8 cellular contexts compared by ENCODE assay signal in genomic region chr14:99603965-99604765, GRCh38. TPM values are rescaled to one million over a fixed set of nuclear protein-coding genes. Genes with fewer than 3 reads are reported as not detected.
DNase-seq lines count a peak whose midpoint lies in the region; ATAC-seq and TF ChIP-seq lines count a peak whose summit lies in the region.

CCDC85C (minus strand) TSS chr14:99604207; CDS start chr14:99603959, 248 bp downstream.

- TF ChIP-seq POLR2A in IMR-90 (IDR thresholded peaks at IDR 0.05; ENCODE audit: low read depth, low read length): no peak

- H3K9me3 ChIP-seq in IMR-90 (ENCODE audit: control insufficient read depth, insufficient read depth, low read length) (no peaks in the 10 kb centered on the region), esophagus (ENCODE audit: control insufficient read depth in 2 of 2, insufficient read depth in 1 of 2, low read depth in 1 of 2, low read length in 1 of 2) (no peaks in the 10 kb centered on the region)

- H2AFZ ChIP-seq in IMR-90 (replicated peaks; ENCODE audit: low read length, poor library complexity): peak within 1 kb of the TSS; percentile 95

- peaks cover 24% of the 10 kb centered on the region for H3K4me1 Mint-ChIP-seq in Calu3 (ENCODE audit: low read depth, unreplicated experiment)
- H3K4me1 Mint-ChIP-seq in activated T-cell treated with anti-CD3 and anti-CD28 coated beads, Interleukin-2, amount 50 U/mL, for 4 hours (ENCODE audit: low read depth): peaks cover 24% of the 10 kb centered on the region

- TF ChIP-seq CTCF in Calu3 (IDR thresholded peaks at IDR 0.05; ENCODE audit: unreplicated experiment): no peak
- no peak for TF ChIP-seq CTCF in IMR-90 (conservative IDR thresholded peaks at IDR 0.05; ENCODE audit: low read depth, low read length)

- H4K20me1 ChIP-seq in IMR-90 (ENCODE audit: insufficient read depth, low read length): peaks cover 34% of the 10 kb centered on the region

- peak within 1 kb of the TSS; percentile 83 for H2BK5ac ChIP-seq in IMR-90 (ENCODE audit: low read depth, low read length, poor library complexity, severe bottlenecking)

- H3K4ac ChIP-seq in IMR-90 (ENCODE audit: low read depth, low read length): peak within 1 kb of the TSS; percentile 76

- peak within 1 kb of the TSS; percentile 51; the same call in 1 of the 2 replicates for H3K56ac ChIP-seq in IMR-90 (ENCODE audit: extremely low read depth, insufficient read depth, low read length)

- peak within 1 kb of the TSS; percentile 44; the same call in 1 of the 2 replicates for H4K5ac ChIP-seq in IMR-90 (ENCODE audit: low read depth, low read length)

- peak within 1 kb of the TSS; percentile 72; the same call in 1 of the 2 replicates for H2AK5ac ChIP-seq in IMR-90 (ENCODE audit: low read depth, low read length)

- H3K79me1 ChIP-seq in IMR-90 (ENCODE audit: low read depth in 1 of 2, low read length in 2 of 2): peaks cover 16 to 56% of the 10 kb centered on the region in 2 experiments; a peak in 3 of 4 replicates

- no peaks in the 10 kb centered on the region for H3K27me3 Mint-ChIP-seq in Calu3 (ENCODE audit: unreplicated experiment)
- no peaks in the 10 kb centered on the region for H3K27me3 Mint-ChIP-seq in activated T-cell treated with anti-CD3 and anti-CD28 coated beads, Interleukin-2, amount 50 U/mL, for 4 hours (ENCODE audit: low read depth)

- peak within 1 kb of the TSS; percentile 69 for H3K4me3 ChIP-seq in IMR-90 (ENCODE audit: insufficient read depth, low read depth, low read length)
- peak within 1 kb of the TSS; percentile 69 for H3K4me3 ChIP-seq in esophagus (ENCODE audit: low read depth in 1 of 2, low read length in 2 of 2)

- H3K27ac ChIP-seq in IMR-90 (ENCODE audit: insufficient read depth, low read length) (peak within 1 kb of the TSS; percentile 83), esophagus (ENCODE audit: low read depth in 2 of 2, low read length in 1 of 2) (peak within 1 kb of the TSS; percentile 92 to 96)

- H3K23ac ChIP-seq in IMR-90 (ENCODE audit: low read depth, low read length): peak within 1 kb of the TSS; percentile 86

- dilution Hi-C loops in IMR-90 (cut with HindIII; ENCODE audit: low sequenced_read_pairs, unreplicated experiment): no loop called here

- H3K4me2 ChIP-seq in IMR-90 (ENCODE audit: low read depth, low read length): peak within 1 kb of the TSS; percentile 89

- CTCF ChIA-PET in Calu3 (lab: Charles Lee) (interaction anchor here (1.1 to 1.4 kb wide), 3 partner anchors 24 to 41 kb away, joined by 3 to 5 read pairs (median 3); no protein-coding TSS in a partner anchor), IMR-90 (lab: Yijun Ruan, JAX) (interaction anchor here (1.3 to 1.4 kb wide), 2 partner anchors 28 to 153 kb away, joined by 3 read pairs; no protein-coding TSS in a partner anchor)

- peak within 1 kb of the TSS; percentile 24; the same call in 1 of the 2 replicates for H3K18ac ChIP-seq in IMR-90 (ENCODE audit: low read depth, low read length)

- H2AK9ac ChIP-seq in IMR-90 (replicated peaks; ENCODE audit: low read depth, low read length, poor library complexity): peak within 1 kb of the TSS; percentile 94

- no peaks in the 10 kb centered on the region for H3K9me3 Mint-ChIP-seq in Calu3 (ENCODE audit: low read depth, unreplicated experiment)
- H3K9me3 Mint-ChIP-seq in activated T-cell treated with anti-CD3 and anti-CD28 coated beads, Interleukin-2, amount 50 U/mL, for 4 hours: no peaks in the 10 kb centered on the region

- H3K9me1 ChIP-seq in IMR-90 (ENCODE audit: insufficient read depth, low read length): peaks cover 19% of the 10 kb centered on the region

- H3K27me3 ChIP-seq in IMR-90 (ENCODE audit: control insufficient read depth, insufficient read depth, low read length) (no peaks in the 10 kb centered on the region), esophagus (ENCODE audit: control insufficient read depth in 1 of 2, insufficient read depth in 2 of 2, low read length in 2 of 2) (no peaks in the 10 kb centered on the region)

- intact Hi-C loops in Calu3 (cut with micrococcal nuclease; ENCODE audit: unreplicated experiment): loop anchor here (2.0 to 5.0 kb wide), 2 partner anchors 29 to 42 kb away; no protein-coding TSS in a partner anchor
- intact Hi-C loops in IMR-90 (cut with micrococcal nuclease): loop anchor here (1.0 to 2.0 kb wide), 2 partner anchors 67 to 82 kb away; no protein-coding TSS in a partner anchor

- peak within 1 kb of the TSS; percentile 82 for H3K9ac ChIP-seq in IMR-90 (ENCODE audit: low read depth, low read length)

- H3K4me3 Mint-ChIP-seq in Calu3 (ENCODE audit: low read depth, unreplicated experiment): peak within 1 kb of the TSS; percentile 89
- peak within 1 kb of the TSS; percentile 81 for H3K4me3 Mint-ChIP-seq in activated T-cell treated with anti-CD3 and anti-CD28 coated beads, Interleukin-2, amount 50 U/mL, for 4 hours

- POLR2A ChIA-PET in IMR-90 (lab: Charles Lee; ENCODE audit: unreplicated experiment): interaction anchor here (0.6 kb wide), 1 partner anchor 44 kb away, joined by 3 read pairs; no protein-coding TSS in a partner anchor

- H4K8ac ChIP-seq in IMR-90 (ENCODE audit: low read depth in 2 of 2, low read length in 2 of 2): peak within 1 kb of the TSS in 1 of 2 experiments; percentile 67; a peak in 1 of 4 replicates

- H2BK20ac ChIP-seq in IMR-90 (ENCODE audit: low read depth, low read length): no peak within 1 kb of the TSS

- ATAC-seq in GM21528 (IDR thresholded peaks at IDR 0.05; ENCODE audit: low FRiP score, unreplicated experiment): peak; percentile 78
- peak; percentile 94 for ATAC-seq in IMR-90 (ENCODE audit: low read depth)
- ATAC-seq in activated T-cell treated with anti-CD3 and anti-CD28 coated beads, Interleukin-2, amount 50 U/mL, for 4 hours: peak; percentile 94 to 95

- H4K91ac ChIP-seq in IMR-90 (ENCODE audit: insufficient read depth, low read depth, low read length): peak within 1 kb of the TSS; percentile 51

- H3K27ac Mint-ChIP-seq in Calu3 (ENCODE audit: unreplicated experiment): peak within 1 kb of the TSS; percentile 14

- H3K4me1 ChIP-seq in IMR-90 (ENCODE audit: control insufficient read depth, insufficient read depth, low read length): peaks cover 16% of the 10 kb centered on the region
- peaks cover 4 to 27% of the 10 kb centered on the region in 2 donors for H3K4me1 ChIP-seq in esophagus (ENCODE audit: control insufficient read depth in 2 of 2, insufficient read depth in 2 of 2, low read length in 1 of 2)

- in situ Hi-C loops in IMR-90 (cut with MboI; ENCODE audit: low sequenced_read_pairs): no loop called here

- no peak for TF ChIP-seq RAD21 in IMR-90 (IDR thresholded peaks at IDR 0.05; ENCODE audit: low read length)

- H3K36me3 Mint-ChIP-seq in Calu3 (ENCODE audit: insufficient read depth, unreplicated experiment): peaks cover 39% of the 10 kb centered on the region
- H3K36me3 Mint-ChIP-seq in activated T-cell treated with anti-CD3 and anti-CD28 coated beads, Interleukin-2, amount 50 U/mL, for 4 hours (ENCODE audit: insufficient read depth): no peaks in the 10 kb centered on the region

- BruUV-seq in Calu3 (replicated peaks; lab: Mats Ljungman, UMichigan) (no TSS peak), IMR-90 (replicated peaks; lab: Mats Ljungman, UMichigan) (no TSS peak)

- 2% methylated on average over 6 of the region's 125 CpGs; no CpG with 5 or more reads in 1 of the 2 experiments for WGBS in IMR-90 (ENCODE audit: extremely low coverage in 2 of 2, insufficient read length in 1 of 2), 2 experiments
- WGBS in esophagus, 2 donors: 0 to 1% methylated on average over 29 to 125 of the region's 125 CpGs

- DNase-seq in Calu3: peak; percentile 98
- DNase-seq in IMR-90: peak; percentile 94
- peak; percentile 94 for DNase-seq in OCI-M1 (lab: John Stamatoyannopoulos, UW)
- DNase-seq in activated T-cell treated with anti-CD3 and anti-CD28 coated beads, Interleukin-2, amount 50 U/mL, for 4 hours: peak; percentile 93
- peak; percentile 95 for DNase-seq in mucosa of gallbladder (ENCODE audit: low spot score)
- DNase-seq in stimulated activated CD8-positive, alpha-beta memory T cell treated with anti-CD3 and anti-CD28 coated beads, Interleukin-4, amount 100 ng/mL, for 1 hour (ENCODE audit: low read depth in 2 of 2, low spot score in 1 of 2): peak; percentile 76 to 85

- H2BK15ac ChIP-seq in IMR-90 (ENCODE audit: low read depth, low read length): no peak within 1 kb of the TSS

- H3K36me3 ChIP-seq in IMR-90 (ENCODE audit: control insufficient read depth, insufficient read depth, low read length): no peaks in the 10 kb centered on the region
- peaks cover 0 to 2% of the 10 kb centered on the region in 2 donors for H3K36me3 ChIP-seq in esophagus (ENCODE audit: control insufficient read depth in 2 of 2, insufficient read depth in 2 of 2, low read length in 1 of 2)

- H2BK120ac ChIP-seq in IMR-90 (ENCODE audit: low read depth, low read length): peak within 1 kb of the TSS; percentile 25

- peak within 1 kb of the TSS; percentile 52; the same call in 1 of the 2 replicates for H3K14ac ChIP-seq in IMR-90 (replicated peaks; ENCODE audit: low read depth, low read length)

TF ChIP-seq in IMR-90, 13 proteins besides CTCF, POLR2A, EP300 and RAD21 (continues in another document):
- TF ChIP-seq FOS (IDR thresholded peaks at IDR 0.05; ENCODE audit: low read depth, low read length): peak; percentile 15; the same call in 1 of the 2 replicates
- TF ChIP-seq NFE2L2 (IDR thresholded peaks at IDR 0.05; ENCODE audit: low read depth, low read length): no peak
- no peak for TF ChIP-seq MXI1 (IDR thresholded peaks at IDR 0.05; ENCODE audit: borderline replicate concordance, low read depth, low read length)
- TF ChIP-seq SMC3 (IDR thresholded peaks at IDR 0.05; ENCODE audit: low read depth, low read length): no peak
- no peak for TF ChIP-seq CEBPB (IDR thresholded peaks at IDR 0.05; ENCODE audit: low read depth, low read length)
- TF ChIP-seq BHLHE40 (IDR thresholded peaks at IDR 0.05; ENCODE audit: low read depth, low read length): peak; percentile 96
- TF ChIP-seq USF2 (IDR thresholded peaks at IDR 0.05; ENCODE audit: low read depth, low read length): no peak
- peak; percentile 99; the same call in 1 of the 2 replicates for TF ChIP-seq MAZ (IDR thresholded peaks at IDR 0.05; ENCODE audit: borderline replicate concordance, low read depth, low read length)

RNA-seq across cellular contexts. Expression of gene CCDC85C, which starts in this region (rescaled TPM):
- total RNA-seq in Calu3 (2022) (44.6 and 45.1 TPM in 2 replicates), IMR-90 (2012; rRNA removed) (13.9 and 16.0 TPM in 2 replicates), mucosa of gallbladder (41.3 TPM)
- polyA plus RNA-seq in IMR-90 (2012; rRNA removed) (19.0 and 22.2 TPM in 2 replicates), esophagus (10 to 100 TPM; 30.1 to 51.0 TPM)
- 10.9 and 15.5 TPM in 2 replicates for polyA plus RNA-seq in IMR-90 (2012; cell fraction: cytosol; rRNA removed)
- polyA plus RNA-seq in IMR-90 (2012; cell fraction: nucleus; rRNA removed; ENCODE audit: low replicate concordance): 11.3 and 20.4 TPM in 2 replicates
- 10 to 100 TPM in 1 of 3 donors, 1 to 10 TPM in 2; 3.8 to 11.1 (median 3.8) TPM for total RNA-seq in activated T-cell treated with anti-CD3 and anti-CD28 coated beads, Interleukin-2, amount 50 U/mL, for 4 hours

Comparison
In these comparisons a context has a peak if more than half of its experiments do, and no peak if none do; other contexts are left out.
1. Peak in every context shown above with its lines: DNase-seq, ATAC-seq, H3K4me3 ChIP-seq and H3K27ac ChIP-seq.